In genomic region chr20:62043131-62043914, GRCh38 we compare ENCODE assay signal across 1 cellular context.
TF ChIP-seq lines count a peak whose summit lies in the region.

No MANE protein-coding gene starts in this region.

TF ChIP-seq in HepG2, 621 proteins besides CTCF, POLR2A, EP300 and RAD21 (continued from another document and continues in another):
- TF ChIP-seq, protein P1, sequence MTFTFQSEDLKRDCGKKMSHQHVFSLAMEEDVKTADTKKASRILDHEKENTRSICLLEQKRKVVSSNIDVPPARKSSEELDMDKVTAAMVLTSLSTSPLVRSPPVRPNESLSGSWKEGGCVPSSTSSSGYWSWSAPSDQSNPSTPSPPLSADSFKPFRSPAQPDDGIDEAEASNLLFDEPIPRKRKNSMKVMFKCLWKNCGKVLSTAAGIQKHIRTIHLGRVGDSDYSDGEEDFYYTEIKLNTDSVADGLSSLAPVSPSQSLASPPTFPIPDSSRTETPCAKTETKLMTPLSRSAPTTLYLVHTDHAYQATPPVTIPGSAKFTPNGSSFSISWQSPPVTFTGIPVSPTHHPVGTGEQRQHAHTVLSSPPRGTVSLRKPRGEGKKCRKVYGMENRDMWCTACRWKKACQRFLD (CRISPR knock-in tag; IDR thresholded peaks at IDR 0.05; ENCODE audit: borderline replicate concordance): 0 out of 2 replicates have a peak, but pooled peaks have one; percentile 81
- TF ChIP-seq AHR (CRISPR knock-in tag; IDR thresholded peaks at IDR 0.05) (no peak), ZNF782 (CRISPR knock-in tag; IDR thresholded peaks at IDR 0.05; ENCODE audit: borderline replicate concordance) (no peak), SOX6 (IDR thresholded peaks at IDR 0.05) (no peak), SOX6 (CRISPR knock-in tag; IDR thresholded peaks at IDR 0.05) (peak; percentile 72), RNF219 (CRISPR knock-in tag; IDR thresholded peaks at IDR 0.05) (no peak), RBM22 (optimal IDR thresholded peaks at IDR 0.05; ENCODE audit: low read length) (peak; percentile 11), ZBTB7A (CRISPR knock-in tag; IDR thresholded peaks at IDR 0.05) (no peak), ZSCAN9 (CRISPR knock-in tag; IDR thresholded peaks at IDR 0.05; ENCODE audit: borderline replicate concordance) (peak; percentile 65; the same call in 1 of the 2 replicates), KLF11 (CRISPR knock-in tag; IDR thresholded peaks at IDR 0.05) (no peak), SATB2 (CRISPR knock-in tag; IDR thresholded peaks at IDR 0.05) (no peak), ZBTB37 (CRISPR knock-in tag; IDR thresholded peaks at IDR 0.05) (no peak), GRHL1 (CRISPR knock-in tag; conservative IDR thresholded peaks at IDR 0.05) (no peak), ZNF20 (CRISPR knock-in tag; IDR thresholded peaks at IDR 0.05) (no peak), JUND (CRISPR knock-in tag; IDR thresholded peaks at IDR 0.05) (no peak), THAP11 (CRISPR knock-in tag; IDR thresholded peaks at IDR 0.05) (peak; percentile 70; the same call in 1 of the 2 replicates), ZUFSP (CRISPR knock-in tag; IDR thresholded peaks at IDR 0.05; ENCODE audit: borderline replicate concordance) (no peak), HNRNPLL (IDR thresholded peaks at IDR 0.05; ENCODE audit: low read depth, low read length, poor library complexity, severe bottlenecking) (no peak), IRF1 (CRISPR knock-in tag; IDR thresholded peaks at IDR 0.05; ENCODE audit: low read depth) (no peak), ZBTB34 (CRISPR knock-in tag; IDR thresholded peaks at IDR 0.05) (no peak), ZNF160 (CRISPR knock-in tag; IDR thresholded peaks at IDR 0.05) (no peak), SKIL (CRISPR knock-in tag; IDR thresholded peaks at IDR 0.05; ENCODE audit: borderline replicate concordance) (no peak), XRCC5 (optimal IDR thresholded peaks at IDR 0.05; ENCODE audit: low read length) (peak; percentile 42), EHMT2 (IDR thresholded peaks at IDR 0.05; ENCODE audit: borderline replicate concordance, low read depth, low read length) (no peak), ZNF430 (CRISPR knock-in tag; IDR thresholded peaks at IDR 0.05) (peak; percentile 70; the same call in 1 of the 2 replicates), ZNF234 (CRISPR knock-in tag; conservative IDR thresholded peaks at IDR 0.05) (no peak; the same call in 1 of the 2 replicates), ZNF570 (CRISPR knock-in tag; IDR thresholded peaks at IDR 0.05; ENCODE audit: borderline replicate concordance) (no peak), ZNF567 (CRISPR knock-in tag; IDR thresholded peaks at IDR 0.05; ENCODE audit: borderline replicate concordance) (0 out of 2 replicates have a peak, but pooled peaks have one; percentile 45), DNMT1 (CRISPR knock-in tag; IDR thresholded peaks at IDR 0.05) (no peak), ZFP90 (CRISPR knock-in tag; IDR thresholded peaks at IDR 0.05; ENCODE audit: borderline replicate concordance) (0 out of 2 replicates have a peak, but pooled peaks have one; percentile 57), ZNF878 (CRISPR knock-in tag; IDR thresholded peaks at IDR 0.05) (no peak), ZBTB3 (CRISPR knock-in tag; IDR thresholded peaks at IDR 0.05; ENCODE audit: borderline replicate concordance, low read depth) (no peak), THAP8 (CRISPR knock-in tag; IDR thresholded peaks at IDR 0.05; ENCODE audit: borderline replicate concordance) (no peak), MTA1 (CRISPR knock-in tag; IDR thresholded peaks at IDR 0.05; ENCODE audit: borderline replicate concordance) (peak; percentile 37; the same call in 1 of the 2 replicates), SRY (CRISPR knock-in tag; IDR thresholded peaks at IDR 0.05) (no peak), NR3C1 (CRISPR knock-in tag; IDR thresholded peaks at IDR 0.05) (no peak), TARDBP (CRISPR knock-in tag; IDR thresholded peaks at IDR 0.05) (no peak), KDM4B (CRISPR knock-in tag; IDR thresholded peaks at IDR 0.05) (peak; percentile 92; the same call in 1 of the 2 replicates), NRL (CRISPR knock-in tag; IDR thresholded peaks at IDR 0.05; ENCODE audit: borderline replicate concordance) (no peak), CEBPB (IDR thresholded peaks at IDR 0.05; ENCODE audit: borderline replicate concordance, low read depth, low read length) (peak; percentile 99), EEA1 (CRISPR knock-in tag; IDR thresholded peaks at IDR 0.05; ENCODE audit: borderline replicate concordance) (no peak), FOSL1 (CRISPR knock-in tag; IDR thresholded peaks at IDR 0.05; ENCODE audit: borderline replicate concordance) (no peak), ZNF577 (CRISPR knock-in tag; IDR thresholded peaks at IDR 0.05; ENCODE audit: borderline replicate concordance, low read depth) (no peak), SP2 (CRISPR knock-in tag; IDR thresholded peaks at IDR 0.05) (no peak), SALL1 (CRISPR knock-in tag; IDR thresholded peaks at IDR 0.05) (peak; percentile 78), HOXA9 (CRISPR knock-in tag; IDR thresholded peaks at IDR 0.05; ENCODE audit: borderline replicate concordance) (no peak), CENPT (CRISPR knock-in tag; IDR thresholded peaks at IDR 0.05; ENCODE audit: low read depth) (no peak), ZNF383 (CRISPR knock-in tag; IDR thresholded peaks at IDR 0.05; ENCODE audit: borderline replicate concordance) (no peak)
- TF ChIP-seq, protein P2, sequence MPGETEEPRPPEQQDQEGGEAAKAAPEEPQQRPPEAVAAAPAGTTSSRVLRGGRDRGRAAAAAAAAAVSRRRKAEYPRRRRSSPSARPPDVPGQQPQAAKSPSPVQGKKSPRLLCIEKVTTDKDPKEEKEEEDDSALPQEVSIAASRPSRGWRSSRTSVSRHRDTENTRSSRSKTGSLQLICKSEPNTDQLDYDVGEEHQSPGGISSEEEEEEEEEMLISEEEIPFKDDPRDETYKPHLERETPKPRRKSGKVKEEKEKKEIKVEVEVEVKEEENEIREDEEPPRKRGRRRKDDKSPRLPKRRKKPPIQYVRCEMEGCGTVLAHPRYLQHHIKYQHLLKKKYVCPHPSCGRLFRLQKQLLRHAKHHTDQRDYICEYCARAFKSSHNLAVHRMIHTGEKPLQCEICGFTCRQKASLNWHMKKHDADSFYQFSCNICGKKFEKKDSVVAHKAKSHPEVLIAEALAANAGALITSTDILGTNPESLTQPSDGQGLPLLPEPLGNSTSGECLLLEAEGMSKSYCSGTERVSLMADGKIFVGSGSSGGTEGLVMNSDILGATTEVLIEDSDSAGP (CRISPR knock-in tag; IDR thresholded peaks at IDR 0.05; ENCODE audit: borderline replicate concordance): peak; percentile 36; the same call in 1 of the 2 replicates
- TF ChIP-seq, protein P3, sequence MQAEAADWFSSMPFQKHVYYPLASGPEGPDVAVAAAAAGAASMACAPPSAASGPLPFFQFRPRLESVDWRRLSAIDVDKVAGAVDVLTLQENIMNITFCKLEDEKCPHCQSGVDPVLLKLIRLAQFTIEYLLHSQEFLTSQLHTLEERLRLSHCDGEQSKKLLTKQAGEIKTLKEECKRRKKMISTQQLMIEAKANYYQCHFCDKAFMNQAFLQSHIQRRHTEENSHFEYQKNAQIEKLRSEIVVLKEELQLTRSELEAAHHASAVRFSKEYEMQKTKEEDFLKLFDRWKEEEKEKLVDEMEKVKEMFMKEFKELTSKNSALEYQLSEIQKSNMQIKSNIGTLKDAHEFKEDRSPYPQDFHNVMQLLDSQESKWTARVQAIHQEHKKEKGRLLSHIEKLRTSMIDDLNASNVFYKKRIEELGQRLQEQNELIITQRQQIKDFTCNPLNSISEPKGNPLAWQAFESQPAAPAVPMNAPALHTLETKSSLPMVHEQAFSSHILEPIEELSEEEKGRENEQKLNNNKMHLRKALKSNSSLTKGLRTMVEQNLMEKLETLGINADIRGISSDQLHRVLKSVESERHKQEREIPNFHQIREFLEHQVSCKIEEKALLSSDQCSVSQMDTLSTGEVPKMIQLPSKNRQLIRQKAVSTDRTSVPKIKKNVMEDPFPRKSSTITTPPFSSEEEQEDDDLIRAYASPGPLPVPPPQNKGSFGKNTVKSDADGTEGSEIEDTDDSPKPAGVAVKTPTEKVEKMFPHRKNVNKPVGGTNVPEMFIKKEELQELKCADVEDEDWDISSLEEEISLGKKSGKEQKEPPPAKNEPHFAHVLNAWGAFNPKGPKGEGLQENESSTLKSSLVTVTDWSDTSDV (CRISPR knock-in tag; IDR thresholded peaks at IDR 0.05): no peak
